8 cellular contexts compared by ENCODE assay signal in the genomic region with DNA sequence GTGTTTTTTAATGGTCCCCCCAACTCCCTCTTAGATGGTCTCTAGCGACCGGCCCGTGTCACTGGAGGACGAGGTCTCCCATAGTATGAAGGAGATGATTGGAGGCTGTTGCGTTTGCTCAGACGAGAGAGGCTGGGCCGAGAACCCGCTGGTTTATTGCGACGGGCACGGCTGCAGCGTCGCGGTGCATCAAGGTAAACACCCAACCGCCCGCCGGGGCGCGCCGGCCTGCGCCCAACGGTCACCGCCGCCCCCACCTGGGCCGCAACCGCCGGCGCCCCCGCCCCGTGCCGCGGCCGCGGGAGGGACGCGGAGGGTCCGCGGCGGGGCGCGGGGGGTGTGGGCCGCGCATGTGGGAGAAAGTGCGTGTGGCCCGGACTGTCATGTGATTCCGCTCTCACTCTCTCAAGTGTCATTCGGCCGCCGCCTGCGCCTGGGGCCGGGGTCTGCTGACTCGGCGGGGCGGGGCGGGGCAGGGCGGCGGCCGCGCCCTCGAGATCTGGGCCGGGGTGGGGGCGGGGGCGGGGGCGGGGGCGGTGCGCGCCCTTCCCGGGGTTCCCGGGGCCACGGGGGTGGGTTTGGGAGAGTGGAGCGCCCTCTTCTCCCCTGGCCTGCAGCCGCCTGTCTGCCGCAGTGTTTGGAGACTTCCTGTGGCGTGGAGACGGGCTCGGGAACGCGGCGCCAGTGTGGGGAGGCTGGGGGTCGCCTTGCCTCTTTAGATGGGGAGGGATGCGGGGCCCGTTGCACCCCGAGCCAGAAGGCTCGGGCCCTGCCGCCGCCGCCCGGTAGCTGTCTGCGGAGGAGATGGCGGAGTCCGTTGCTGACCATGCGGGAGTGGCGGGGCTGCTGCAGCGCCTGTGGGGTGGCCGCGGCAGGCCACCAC. TPM values are rescaled to one million over a fixed set of nuclear protein-coding genes. Genes with fewer than 3 reads are reported as not detected.
DNase-seq lines count a peak whose midpoint lies in the region; ATAC-seq and TF ChIP-seq lines count a peak whose summit lies in the region.

No MANE protein-coding gene starts in this region.

- H4K20me1 ChIP-seq in HCT116 (ENCODE audit: insufficient read depth) (no peaks in the 10 kb centered on the region), fibroblast of lung (ENCODE audit: control insufficient read depth, extremely low read depth, insufficient read depth, low read length) (no peaks in the 10 kb centered on the region)

- H3K27me3 Mint-ChIP-seq in naive thymus-derived CD4-positive, alpha-beta T cell = peaks cover 0 to 7% (median 0%) of the 10 kb centered on the region in 5 donors

- H3K79me2 ChIP-seq in HCT116 (ENCODE audit: insufficient read depth, low read length) = peaks cover 48% of the 10 kb centered on the region
- H3K79me2 ChIP-seq in fibroblast of lung (ENCODE audit: control insufficient read depth, insufficient read depth, low read length) = peaks cover 31% of the 10 kb centered on the region

- H3K27ac Mint-ChIP-seq in naive thymus-derived CD4-positive, alpha-beta T cell = peak overlapping the region; percentile 79 to 98 (median 88)

- 15% methylated on average over 33 of the region's 96 CpGs; no CpG with 5 or more reads in 1 of the 2 donors for WGBS in transverse colon (ENCODE audit: low coverage in 1 of 2), 2 donors

- H3K9me3 ChIP-seq in HCT116 (ENCODE audit: control insufficient read depth in 1 of 2, insufficient read depth in 1 of 2, low read depth in 1 of 2, low read length in 2 of 2) = no peaks in the 10 kb centered on the region
- no peaks in the 10 kb centered on the region for H3K9me3 ChIP-seq in fibroblast of lung (ENCODE audit: control insufficient read depth, insufficient read depth, low read depth, low read length)
- no peaks in the 10 kb centered on the region for H3K9me3 ChIP-seq in naive thymus-derived CD4-positive, alpha-beta T cell (ENCODE audit: control insufficient read depth in 2 of 3, low read length in 3 of 3)
- no peaks in the 10 kb centered on the region for H3K9me3 ChIP-seq in transverse colon

- H3K4me1 ChIP-seq in HCT116 (ENCODE audit: control insufficient read depth in 1 of 2, insufficient read depth in 2 of 2, low read length in 2 of 2) (peaks cover 21 to 54% of the 10 kb centered on the region in 2 experiments; a peak in 3 of 4 replicates), fibroblast of lung (ENCODE audit: control insufficient read depth, extremely low read depth, insufficient read depth, low read length) (peaks cover 6% of the 10 kb centered on the region), transverse colon (peaks cover 0 to 36% (median 14%) of the 10 kb centered on the region in 4 donors)
- H3K4me1 ChIP-seq in naive thymus-derived CD4-positive, alpha-beta T cell (ENCODE audit: control insufficient read depth in 2 of 2, insufficient read depth in 2 of 2, low read length in 2 of 2) = peaks cover 8 to 15% of the 10 kb centered on the region in 2 donors

- H3K27me3 ChIP-seq in HCT116 (ENCODE audit: insufficient read depth, low read length) (no peaks in the 10 kb centered on the region), fibroblast of lung (ENCODE audit: control insufficient read depth, insufficient read depth, low read length) (no peaks in the 10 kb centered on the region), transverse colon (no peaks in the 10 kb centered on the region)
- no peaks in the 10 kb centered on the region for H3K27me3 ChIP-seq in naive thymus-derived CD4-positive, alpha-beta T cell (ENCODE audit: control insufficient read depth in 2 of 2, insufficient read depth in 2 of 2, low read length in 2 of 2)

- H3K9me3 Mint-ChIP-seq in naive thymus-derived CD4-positive, alpha-beta T cell = peaks cover 0 to 2% (median 0%) of the 10 kb centered on the region in 11 donors

- intact Hi-C loops in HCT116 (cut with micrococcal nuclease) = loop anchor here (5.0 kb wide), 1 partner anchor 363 kb away; no protein-coding TSS in a partner anchor
- intact Hi-C loops in naive thymus-derived CD4-positive, alpha-beta T cell (cut with micrococcal nuclease) = loop anchor here (1.0 to 10.0 kb wide), 18 partner anchors 10 to 1902 kb away; a partner anchor contains a TSS
- intact Hi-C loops in transverse colon (cut with DNase I; ENCODE audit: low total_unique reads) = loop anchor here (5.0 to 10.0 kb wide), 2 partner anchors 38 to 1140 kb away; no protein-coding TSS in a partner anchor

- TF ChIP-seq EP300 in transverse colon (IDR thresholded peaks at IDR 0.05; ENCODE audit: low read depth) = no peak

- BruUV-seq in HCT116 (replicated peaks; lab: Mats Ljungman, UMichigan) = no TSS peak

- peaks cover 12 to 35% (median 27%) of the 10 kb centered on the region in 7 donors for H3K4me1 Mint-ChIP-seq in naive thymus-derived CD4-positive, alpha-beta T cell

- no peaks in the 10 kb centered on the region for H3K9me2 ChIP-seq in HCT116 (ENCODE audit: insufficient read depth)

- TF ChIP-seq CTCF in HCT116 (IDR thresholded peaks at IDR 0.05 in 2 of 3, conservative IDR thresholded peaks at IDR 0.05 in 1 of 3; ENCODE audit: borderline replicate concordance in 1 of 3, insufficient read depth in 1 of 3, low read depth in 2 of 3, low read length in 2 of 3) = no peak
- TF ChIP-seq CTCF in fibroblast of lung (conservative IDR thresholded peaks at IDR 0.05 in 1 of 2, IDR thresholded peaks at IDR 0.05 in 1 of 2; ENCODE audit: low read depth in 1 of 2, low read length in 2 of 2) = no peak
- TF ChIP-seq CTCF in transverse colon (IDR thresholded peaks at IDR 0.05) = no peak

- CTCF ChIA-PET in HCT116 (lab: Charles Lee) = no interaction called here
- CTCF ChIA-PET in naive thymus-derived CD4-positive, alpha-beta T cell (lab: Charles Lee) = no interaction called here

- H3K36me3 Mint-ChIP-seq in naive thymus-derived CD4-positive, alpha-beta T cell = peaks cover 0 to 10% (median 7%) of the 10 kb centered on the region in 5 donors

- H3K4me3 ChIP-seq in HCT116 (replicated peaks in 1 of 2; ENCODE audit: low read depth in 1 of 2, low read length in 2 of 2) (peak overlapping the region; percentile 60 to 70), fibroblast of lung (replicated peaks in 1 of 4; ENCODE audit: control extremely low read depth in 1 of 4, insufficient read depth in 1 of 4, low read depth in 3 of 4, low read length in 4 of 4) (peak overlapping the region; percentile 67 to 77 (median 72)), transverse colon (peak overlapping the region; percentile 68 to 93 (median 82))
- peak overlapping the region; percentile 46 for H3K4me3 ChIP-seq in naive thymus-derived CD4-positive, alpha-beta T cell (ENCODE audit: low read length)

- H2AFZ ChIP-seq in HCT116 (ENCODE audit: low read depth, low read length, poor library complexity, severe bottlenecking) = no peak overlapping the region
- no peak overlapping the region for H2AFZ ChIP-seq in fibroblast of lung (ENCODE audit: low read length)

- H3K27ac ChIP-seq in HCT116 (ENCODE audit: low read depth, low read length) (peak overlapping the region; percentile 76), fibroblast of lung (ENCODE audit: insufficient read depth, low read length) (peak overlapping the region; percentile 23), transverse colon (peak overlapping the region; percentile 91 to 98 (median 95))
- peak overlapping the region; percentile 83 for H3K27ac ChIP-seq in naive thymus-derived CD4-positive, alpha-beta T cell (ENCODE audit: low read depth, low read length)

- peak; percentile 38 for ATAC-seq in HCT116
- ATAC-seq in naive thymus-derived CD4-positive, alpha-beta T cell = peak; percentile 33
- ATAC-seq in GM18517 (IDR thresholded peaks at IDR 0.05; ENCODE audit: unreplicated experiment) = no peak

- H3K4me3 Mint-ChIP-seq in naive thymus-derived CD4-positive, alpha-beta T cell = peak overlapping the region; percentile 89 to 98 (median 92)

- peaks cover 12 to 14% of the 10 kb centered on the region in 2 experiments; a peak in 3 of 4 replicates for H3K36me3 ChIP-seq in HCT116 (ENCODE audit: control insufficient read depth in 1 of 2, insufficient read depth in 2 of 2, low read length in 2 of 2)
- peaks cover 2% of the 10 kb centered on the region for H3K36me3 ChIP-seq in fibroblast of lung (ENCODE audit: control insufficient read depth, insufficient read depth, low read length)
- peaks cover 0 to 13% (median 0%) of the 10 kb centered on the region in 3 experiments for H3K36me3 ChIP-seq in naive thymus-derived CD4-positive, alpha-beta T cell (ENCODE audit: control insufficient read depth in 2 of 3, insufficient read depth in 3 of 3, low read length in 3 of 3)
- H3K36me3 ChIP-seq in transverse colon = peaks cover 0 to 19% (median 8%) of the 10 kb centered on the region in 4 donors

- H3K4me2 ChIP-seq in HCT116 (ENCODE audit: low read length) (peak overlapping the region; percentile 85), fibroblast of lung (ENCODE audit: extremely low read depth, insufficient read depth, low read length) (peak overlapping the region; percentile 81)

- no peak for TF ChIP-seq RAD21 in HCT116 (IDR thresholded peaks at IDR 0.05; ENCODE audit: low read depth)

- H3K9ac ChIP-seq in HCT116 (ENCODE audit: low read length) = peak overlapping the region; percentile 69
- peak overlapping the region; percentile 65 for H3K9ac ChIP-seq in fibroblast of lung (ENCODE audit: insufficient read depth, low read length)

- TF ChIP-seq POLR2A in HCT116 (IDR thresholded peaks at IDR 0.05; ENCODE audit: borderline replicate concordance, extremely low read depth, insufficient read depth, insufficient read length) = peak; percentile 23
- no peak for TF ChIP-seq POLR2A in transverse colon (IDR thresholded peaks at IDR 0.05)

- DNase-seq in Daoy (ENCODE audit: low read depth) = peak; percentile 39
- no peak for DNase-seq in HCT116 (ENCODE audit: low read depth, low spot score)
- DNase-seq in OCI-M1 (lab: John Stamatoyannopoulos, UW) = peak; percentile 76
- DNase-seq in activated T-helper 1 cell treated with Interleukin-2 at 50 U/mL for 16 hours (ENCODE audit: low read depth) = peak; percentile 35
- DNase-seq in fibroblast of lung (ENCODE audit: low read depth in 2 of 2) = peak; percentile 54 to 56
- peak in 6 of 9 donors; percentile 35 to 63 (median 49) for DNase-seq in naive thymus-derived CD4-positive, alpha-beta T cell
- DNase-seq in transverse colon = peak; percentile 68

- in situ Hi-C loops in transverse colon (cut with MboI; ENCODE audit: low pct_ligation_motif_present in 1 of 4, low pct_unique_long_range_greater_than_20kb in 1 of 4, low sequenced_read_pairs in 3 of 4) = no loop called here

- RAD21 ChIA-PET in HCT116 (lab: Charles Lee; ENCODE audit: low non-redundant PET in 1 of 2, low total read pairs in 2 of 2, uncharacterized antibody in 2 of 2, unreplicated experiment in 2 of 2) = interaction anchor here in 1 of 2 experiments (0.7 kb wide), 1 partner anchor 19 kb away, joined by 4 read pairs; no protein-coding TSS in a partner anchor

- POLR2A ChIA-PET in HCT116 (lab: Charles Lee) = no interaction called here
- POLR2A ChIA-PET in naive thymus-derived CD4-positive, alpha-beta T cell (lab: Charles Lee) = no interaction called here

RNA-seq across cellular contexts. Expression of a gene that starts 0.8 kb away (rescaled TPM):
- total RNA-seq in Daoy (2014; rRNA removed; shearing (Covaris generic)) = 9.0 and 27.3 TPM in 2 replicates
- 45.2 TPM for total RNA-seq in HCT116 (2021; ENCODE audit: unreplicated experiment)
- polyA plus RNA-seq in HCT116 (2012) = 17.3 and 25.3 TPM in 2 replicates
- total RNA-seq in fibroblast of lung = 33.1 and 56.3 TPM in 2 replicates
- 25.1 and 25.6 TPM in 2 replicates for polyA plus RNA-seq in fibroblast of lung
- 12.8 and 14.0 TPM in 2 replicates for polyA plus RNA-seq in fibroblast of lung (2012)
- polyA minus RNA-seq in fibroblast of lung (ENCODE audit: low replicate concordance) = 12.3 and 26.8 TPM in 2 replicates
- total RNA-seq in naive thymus-derived CD4-positive, alpha-beta T cell = 10 to 100 TPM; 50.0 to 74.2 (median 67.9) TPM
- polyA plus RNA-seq in naive thymus-derived CD4-positive, alpha-beta T cell = 1 to 10 TPM; 6.0 to 8.8 TPM
- total RNA-seq in transverse colon = 10 to 100 TPM; 12.0 to 43.0 (median 28.5) TPM

RNA-seq across cellular contexts. Expression of a gene that starts 9.4 kb away (rescaled TPM):
- total RNA-seq in Daoy (2014; rRNA removed; shearing (Covaris generic)) = 0.29 and 1.3 TPM in 2 replicates
- total RNA-seq in HCT116 (2021; ENCODE audit: unreplicated experiment) = 0.34 TPM
- polyA plus RNA-seq in HCT116 (2012) = 0.12 and 0.20 TPM in 2 replicates
- total RNA-seq in fibroblast of lung = 0.50 and 0.51 TPM in 2 replicates
- 0.28 and 0.49 TPM in 2 replicates for polyA plus RNA-seq in fibroblast of lung
- polyA plus RNA-seq in fibroblast of lung (2012) = 0.16 and 0.73 TPM in 2 replicates
- 0.15 and 1.1 TPM in 2 replicates for polyA minus RNA-seq in fibroblast of lung (ENCODE audit: low replicate concordance)
- under 1 TPM in 4 of 5 experiments, not detected in 1; 0.17 to 0.45 (median 0.28) TPM for total RNA-seq in naive thymus-derived CD4-positive, alpha-beta T cell
- under 1 TPM in 1 of 2 donors, not detected in 1; 0.38 TPM for polyA plus RNA-seq in naive thymus-derived CD4-positive, alpha-beta T cell
- total RNA-seq in transverse colon = under 1 TPM in 2 of 4 donors, not detected in 2; 0.27 to 0.60 TPM

Comparison
In these comparisons a context has a peak if more than half of its experiments do, and no peak if none do; other contexts are left out.
1. H3K27ac ChIP-seq: peak in every context shown above with its lines; median percentile 95 in transverse colon; 83 in naive thymus-derived CD4-positive, alpha-beta T cell; 76 in HCT116; 23 in fibroblast of lung.